In genomic region chrY:8241144-8241543, GRCh38 we compare ENCODE assay signal across 7 cellular contexts.
"Had no signal": no experiment of that assay in that cellular context is flagged by ENCODE, and none has a peak within 500 bp of the region (broad histone marks: within the 10 kb centered on the region; RNA-seq: fewer than 3 reads in every experiment).

No MANE protein-coding gene starts in this region.

- H3K4me3 Mint-ChIP-seq: activated naive CD8-positive, alpha-beta T cell; activated T-cell treated with anti-CD3 and anti-CD28 coated beads, Interleukin-2, amount 50 U/mL, for 72 hours; nephron had no signal

- H3K36me3 Mint-ChIP-seq: activated naive CD8-positive, alpha-beta T cell had no signal

- H3K27me3 Mint-ChIP-seq: activated naive CD8-positive, alpha-beta T cell had no signal

- DNase-seq: activated gamma-delta T cell; activated T-cell treated with anti-CD3 and anti-CD28 coated beads, Interleukin-2, amount 50 U/mL, for 72 hours; effector CD4-positive, alpha-beta T cell; kidney; T-helper 2 cell had no signal

- H3K9me3 Mint-ChIP-seq: activated T-cell treated with anti-CD3 and anti-CD28 coated beads, Interleukin-2, amount 50 U/mL, for 72 hours; nephron had no signal

- H3K27ac Mint-ChIP-seq: activated naive CD8-positive, alpha-beta T cell; activated T-cell treated with anti-CD3 and anti-CD28 coated beads, Interleukin-2, amount 50 U/mL, for 72 hours; nephron had no signal

- H3K4me1 Mint-ChIP-seq: nephron had no signal
